In genomic region chr3:122456074-122456473, GRCh38 we compare ENCODE assay signal across 31 cellular contexts. TPM values are rescaled to one million over a fixed set of nuclear protein-coding genes. Genes with fewer than 3 reads are reported as not detected.
DNase-seq lines count a peak whose midpoint lies in the region; ATAC-seq, FAIRE-seq and TF ChIP-seq lines count a peak whose summit lies in the region.
"Had no signal": no experiment of that assay in that cellular context is flagged by ENCODE, and none has a peak within 500 bp of the region (broad histone marks: within the 10 kb centered on the region; RNA-seq: fewer than 3 reads in every experiment).

No MANE protein-coding gene starts in this region.

- intact Hi-C loops in MCF 10A (cut with micrococcal nuclease) (no loop called here), mammary epithelial cell (cut with micrococcal nuclease) (no loop called here), CD14-positive monocyte (cut with micrococcal nuclease) (loop anchor here in 1 of 2 donors (10.0 kb wide), 1 partner anchor 229 kb away; the partner anchor contains the start of gene PARP14)

- H3K27me3 ChIP-seq in mammary epithelial cell (ENCODE audit: insufficient read depth, low read length): no peaks in the 10 kb centered on the region
- H3K27me3 ChIP-seq: SJCRH30 had no signal

- in situ Hi-C loops in mammary epithelial cell (cut with MboI; ENCODE audit: low sequenced_read_pairs in 2 of 2): loop anchor here (5.0 to 25.0 kb wide), 2 partner anchors 221 to 231 kb away; partner anchors contain the start of gene PARP14 (in 1 of the 2)

- H3K79me2 ChIP-seq in mammary epithelial cell (ENCODE audit: insufficient read depth, low read length): peaks cover 16% of the 10 kb centered on the region

- POLR2A ChIA-PET in MCF 10A (lab: Yijun Ruan, JAX): interaction anchor here (0.7 kb wide), 1 partner anchor 1084 kb away, joined by 3 read pairs; no protein-coding TSS in a partner anchor

- H3K27me3 Mint-ChIP-seq in MCF 10A (ENCODE audit: insufficient read depth, unreplicated experiment) (no peaks in the 10 kb centered on the region), nephron (ENCODE audit: low read depth) (no peaks in the 10 kb centered on the region), CD14-positive monocyte (ENCODE audit: low read depth in 3 of 3) (no peaks in the 10 kb centered on the region)
- H3K27me3 Mint-ChIP-seq: CD8-positive, alpha-beta memory T cell had no signal

- CTCF ChIA-PET in MCF 10A (lab: Yijun Ruan, JAX): interaction anchor here (0.6 to 4.4 kb wide), 2 partner anchors 223 to 472 kb away, joined by 3 to 60 read pairs; partner anchors contain the start of gene PARP14
- CTCF ChIA-PET in mammary epithelial cell (lab: Charles Lee; ENCODE audit: low non-redundant PET): no interaction called here

- H3K27ac Mint-ChIP-seq in MCF 10A (ENCODE audit: low read depth, unreplicated experiment) (peak overlapping the region; percentile 27), nephron (peak overlapping the region in 2 of 3 experiments; percentile 57 to 61), CD14-positive monocyte (no peak overlapping the region)

- H3K4me3 Mint-ChIP-seq in MCF 10A (ENCODE audit: unreplicated experiment) (no peak overlapping the region), nephron (no peak overlapping the region), CD14-positive monocyte (no peak overlapping the region)
- H3K4me3 Mint-ChIP-seq: CD8-positive, alpha-beta memory T cell had no signal

- H3K9ac ChIP-seq in mammary epithelial cell (ENCODE audit: insufficient read depth, low read length): no peak overlapping the region
- H3K9ac ChIP-seq: GM23248 had no signal

- dilution Hi-C loops in mammary epithelial cell (cut with HindIII; ENCODE audit: low sequenced_read_pairs): loop anchor here (10.0 kb wide), 1 partner anchor 209 kb away; no protein-coding TSS in a partner anchor

- no peak overlapping the region for H3K4me2 ChIP-seq in mammary epithelial cell (ENCODE audit: insufficient read depth, low read depth, low read length)

- H2AFZ ChIP-seq in mammary epithelial cell (ENCODE audit: low read depth, low read length): no peak overlapping the region
- H2AFZ ChIP-seq: GM23248 had no signal

- BruUV-seq in MCF 10A (replicated peaks; lab: Mats Ljungman, UMichigan): no TSS peak
- BruUV-seq in mammary epithelial cell (replicated peaks; lab: Mats Ljungman, UMichigan): no TSS peak

- H3K36me3 Mint-ChIP-seq in MCF 10A (ENCODE audit: insufficient read depth, unreplicated experiment) (peaks cover 88% of the 10 kb centered on the region), nephron (ENCODE audit: low read depth) (peaks cover 46% of the 10 kb centered on the region), CD14-positive monocyte (peaks cover 69 to 91% of the 10 kb centered on the region in 2 donors)

- ATAC-seq in GM19324 (IDR thresholded peaks at IDR 0.05; ENCODE audit: low FRiP score, unreplicated experiment) (no peak), GM19452 (IDR thresholded peaks at IDR 0.05; ENCODE audit: unreplicated experiment) (no peak)
- ATAC-seq: K562, PC-3, Right ventricle myocardium inferior, SK-N-SH treated with all-trans-retinoic acid at 6 μM for 48 hours had no signal

- peak; percentile 64 for FAIRE-seq in islet of Langerhans (lab: Jason Lieb, UNC)
- FAIRE-seq: A204.1, GM12891, K562 had no signal

- no peaks in the 10 kb centered on the region for H3K4me1 ChIP-seq in mammary epithelial cell (ENCODE audit: insufficient read depth, low read length)
- H3K4me1 ChIP-seq: SJCRH30 had no signal

- TF ChIP-seq CTCF in MCF 10A (IDR thresholded peaks at IDR 0.05; ENCODE audit: unreplicated experiment) (no peak), mammary epithelial cell (conservative IDR thresholded peaks at IDR 0.05 in 1 of 2, IDR thresholded peaks at IDR 0.05 in 1 of 2; ENCODE audit: extremely low read depth in 1 of 2, insufficient read depth in 1 of 2, low read depth in 1 of 2, low read length in 2 of 2) (no peak), nephron (IDR thresholded peaks at IDR 0.05; ENCODE audit: unreplicated experiment in 3 of 3) (no peak), CD14-positive monocyte (IDR thresholded peaks at IDR 0.05) (no peak)

- DNase-seq in MCF 10A (ENCODE audit: unreplicated experiment) (no peak), mammary epithelial cell (no peak), CD14-positive monocyte (ENCODE audit: low spot score) (no peak)
- DNase-seq: C1 segment of cervical spinal cord; CD8-positive, alpha-beta memory T cell; DMS 273 treated with DMSO at 0.1 percent for 48 hours; DMS79; EL; GDM1; GM23248; H7; Kasumi-1; MV-4-11; NCI-H1105; NCI-H1436 treated with DMSO at 0.1 percent for 48 hours; NCI-H1930; NCI-H446; NCI-H524 treated with DMSO at 0.1 percent for 48 hours; NCI-H774; NK-92 treated with Interleukin-12 subunit alpha and Interleukin-12 subunit beta, amount 100 ng/mL, for 24 hours; PC-3; SJCRH30 had no signal

- no peak overlapping the region for H3K4me3 ChIP-seq in mammary epithelial cell (replicated peaks in 1 of 3; ENCODE audit: insufficient read depth in 1 of 3, low read depth in 2 of 3, low read length in 3 of 3)
- H3K4me3 ChIP-seq: GM23248, K562, SJCRH30 had no signal

- peaks cover 57% of the 10 kb centered on the region for H3K36me3 ChIP-seq in mammary epithelial cell (ENCODE audit: insufficient read depth, low read length)

- no peaks in the 10 kb centered on the region for H4K20me1 ChIP-seq in mammary epithelial cell (ENCODE audit: insufficient read depth, low read length)

- no peaks in the 10 kb centered on the region for H3K9me3 ChIP-seq in mammary epithelial cell (replicated peaks; ENCODE audit: insufficient read depth, low read length)
- H3K9me3 ChIP-seq: SJCRH30 had no signal

- H3K27ac ChIP-seq in mammary epithelial cell (ENCODE audit: insufficient read depth, low read depth, low read length): no peak overlapping the region
- H3K27ac ChIP-seq: GM23248, SJCRH30 had no signal

- H3K9me3 Mint-ChIP-seq in MCF 10A (ENCODE audit: unreplicated experiment) (no peaks in the 10 kb centered on the region), nephron (no peaks in the 10 kb centered on the region), CD14-positive monocyte (no peaks in the 10 kb centered on the region)
- H3K9me3 Mint-ChIP-seq: CD8-positive, alpha-beta memory T cell had no signal

- H3K4me1 Mint-ChIP-seq in MCF 10A (ENCODE audit: insufficient read depth, unreplicated experiment) (peaks cover 7% of the 10 kb centered on the region), nephron (no peaks in the 10 kb centered on the region), CD14-positive monocyte (no peaks in the 10 kb centered on the region)

RNA-seq across cellular contexts. Expression of gene WDR5B, which starts 40.2 kb away (rescaled TPM):
- total RNA-seq in MCF 10A (2022) (10.0 and 11.0 TPM in 2 replicates), mammary epithelial cell (1 to 10 TPM; 3.0 to 4.3 TPM)
- polyA plus RNA-seq in mammary epithelial cell (1.4 TPM), CD14-positive monocyte (under 1 TPM; 0.85 TPM)
- 0.16 TPM for polyA minus RNA-seq in mammary epithelial cell

RNA-seq across cellular contexts. Expression of gene KPNA1, which starts 58.7 kb away (rescaled TPM):
- 101 and 104 TPM in 2 replicates for total RNA-seq in MCF 10A (2022)
- total RNA-seq in mammary epithelial cell: 10 to 100 TPM; 70.0 to 95.3 TPM
- 44.1 TPM for polyA plus RNA-seq in mammary epithelial cell
- 67.4 TPM for polyA minus RNA-seq in mammary epithelial cell
- 10 to 100 TPM; 38.5 to 41.2 TPM for polyA plus RNA-seq in CD14-positive monocyte

Comparison
In these comparisons a context has a peak if more than half of its experiments do, and no peak if none do; other contexts are left out.
1. H3K27ac Mint-ChIP-seq: peak in MCF 10A (single experiment) and nephron (2 of 3); none in CD14-positive monocyte (0 of 7).